In the genomic region with DNA sequence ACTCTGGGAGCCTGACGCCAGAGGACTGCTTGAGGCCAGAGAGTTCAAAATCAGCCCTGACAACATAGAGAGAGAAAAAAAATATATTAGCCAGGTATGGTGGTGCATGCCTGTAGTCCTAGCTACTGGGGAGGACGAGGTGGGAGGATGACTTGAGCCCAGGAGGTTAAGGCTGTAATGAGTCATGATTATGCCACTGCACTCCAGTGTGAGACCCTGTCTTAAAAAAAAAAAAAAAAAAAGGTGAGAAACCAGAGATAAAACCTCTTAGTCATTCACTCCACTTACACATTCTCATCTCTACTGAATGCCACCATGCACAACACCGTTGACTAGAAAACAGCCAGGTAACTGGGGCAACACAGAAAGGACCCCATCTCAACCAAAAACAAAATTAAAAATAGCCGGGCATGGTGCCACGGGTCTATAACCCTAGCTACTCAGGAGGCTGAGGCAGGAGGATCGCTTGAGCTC, we compare ENCODE assay signal across 10 cellular contexts.
A peak's percentile ranks its signal among the peaks of the same experiment; 100 is the strongest.
DNase-seq lines count a peak whose midpoint lies in the region; ATAC-seq and TF ChIP-seq lines count a peak whose summit lies in the region.
"Had no signal": no experiment of that assay in that cellular context is flagged by ENCODE, and none has a peak within 500 bp of the region (broad histone marks: within the 10 kb centered on the region; RNA-seq: fewer than 3 reads in every experiment).

No MANE protein-coding gene starts in this region.

- H3K27me3 ChIP-seq in aorta (ENCODE audit: control insufficient read depth in 1 of 2, insufficient read depth in 2 of 2, low read length in 1 of 2), result no peaks in the 10 kb centered on the region

- H3K4me3 ChIP-seq in aorta (ENCODE audit: low read length in 2 of 2), result no peak overlapping the region
- H3K4me3 ChIP-seq: GM23248, smooth muscle cell had no signal

- no peak for TF ChIP-seq CTCF in GM10266 (IDR thresholded peaks at IDR 0.05; ENCODE audit: control insufficient read depth, insufficient read depth, low read depth, missing control alignments)
- TF ChIP-seq CTCF in omental fat pad (IDR thresholded peaks at IDR 0.05), result no peak

- ATAC-seq in HG02798 (IDR thresholded peaks at IDR 0.05; ENCODE audit: poor library complexity, unreplicated experiment) (peak; percentile 18), omental fat pad (ENCODE audit: low FRiP score) (peak; percentile 49), HG02571 (IDR thresholded peaks at IDR 0.05; ENCODE audit: unreplicated experiment) (no peak), aorta (ENCODE audit: low FRiP score) (no peak)
- peak; percentile 94 to 98 for ATAC-seq in activated T-cell treated with anti-CD3 and anti-CD28 coated beads, Interleukin-2, amount 50 U/mL, for 4 hours

- peaks cover 33% of the 10 kb centered on the region for H3K36me3 Mint-ChIP-seq in activated T-cell treated with anti-CD3 and anti-CD28 coated beads, Interleukin-2, amount 50 U/mL, for 4 hours (ENCODE audit: insufficient read depth)

- intact Hi-C loops in aorta (cut with DNase I), result no loop called here

- DNase-seq in GM10266 (ENCODE audit: extremely low spot score), result peak; percentile 49
- peak; percentile 14 for DNase-seq in activated T-cell treated with anti-CD3 and anti-CD28 coated beads, Interleukin-2, amount 50 U/mL, for 4 hours
- DNase-seq in omental fat pad (ENCODE audit: low spot score), result no peak
- no peak for DNase-seq in NCI-H2029 (lab: John Stamatoyannopoulos, UW)
- no peak for DNase-seq in aorta
- DNase-seq in NCI-H69 (lab: John Stamatoyannopoulos, UW), result no peak
- DNase-seq: GM23248 had no signal

- H3K4me3 Mint-ChIP-seq in activated T-cell treated with anti-CD3 and anti-CD28 coated beads, Interleukin-2, amount 50 U/mL, for 4 hours, result no peak overlapping the region

- peaks cover 0 to 2% of the 10 kb centered on the region in 2 donors for H3K4me1 ChIP-seq in aorta (ENCODE audit: control insufficient read depth in 1 of 2, insufficient read depth in 2 of 2, low read length in 2 of 2)

- 83 to 84% methylated on average over 6 of the region's 6 CpGs for WGBS in aorta, 2 donors

- H3K9me3 Mint-ChIP-seq in activated T-cell treated with anti-CD3 and anti-CD28 coated beads, Interleukin-2, amount 50 U/mL, for 4 hours, result no peaks in the 10 kb centered on the region

- no peak overlapping the region for H3K27ac ChIP-seq in aorta (ENCODE audit: low read depth in 1 of 2, low read length in 2 of 2)
- H3K27ac ChIP-seq: GM23248 had no signal

- peaks cover 35% of the 10 kb centered on the region for H3K4me1 Mint-ChIP-seq in activated T-cell treated with anti-CD3 and anti-CD28 coated beads, Interleukin-2, amount 50 U/mL, for 4 hours (ENCODE audit: low read depth)

- H3K36me3 ChIP-seq in aorta (ENCODE audit: control insufficient read depth in 1 of 2, insufficient read depth in 2 of 2, low read length in 1 of 2), result no peaks in the 10 kb centered on the region

- no peaks in the 10 kb centered on the region for H3K27me3 Mint-ChIP-seq in activated T-cell treated with anti-CD3 and anti-CD28 coated beads, Interleukin-2, amount 50 U/mL, for 4 hours (ENCODE audit: low read depth)

- no peaks in the 10 kb centered on the region for H3K9me3 ChIP-seq in aorta (ENCODE audit: control insufficient read depth, low read length)

Comparison
In these comparisons a context has a peak if more than half of its experiments do, and no peak if none do; other contexts are left out.
1. DNase-seq: peak in GM10266 (single experiment) and activated T-cell treated with anti-CD3 and anti-CD28 coated beads, Interleukin-2, amount 50 U/mL, for 4 hours (single experiment); none in omental fat pad (single experiment), NCI-H2029 (single experiment), aorta (0 of 2) and NCI-H69 (single experiment).
2. ATAC-seq: peak in HG02798 (single experiment), activated T-cell treated with anti-CD3 and anti-CD28 coated beads, Interleukin-2, amount 50 U/mL, for 4 hours (2 of 2) and omental fat pad (single experiment); none in HG02571 (single experiment) and aorta (single experiment).